ENCODE assay signal across 2 cellular contexts in genomic region chr15:62141643-62142588, GRCh38.
A peak's percentile ranks its signal among the peaks of the same experiment; 100 is the strongest.
TF ChIP-seq lines count a peak whose summit lies in the region.

No MANE protein-coding gene starts in this region.

TF ChIP-seq in HEK293, 187 proteins besides CTCF, POLR2A, EP300 and RAD21 (continues in another document):
- TF ChIP-seq ZNF830 (tag by site-specific recombination; IDR thresholded peaks at IDR 0.05; ENCODE audit: low read depth) (no peak), KLF7 (tag by site-specific recombination; IDR thresholded peaks at IDR 0.05; ENCODE audit: borderline replicate concordance) (no peak), ZNF701 (tag by site-specific recombination; IDR thresholded peaks at IDR 0.05) (no peak), ZBTB6 (tag by site-specific recombination; IDR thresholded peaks at IDR 0.05) (no peak), ZBTB7A (tag by site-specific recombination; IDR thresholded peaks at IDR 0.05; ENCODE audit: low read depth) (no peak), ZEB2 (tag by site-specific recombination; IDR thresholded peaks at IDR 0.05) (no peak), ZNF211 (tag by site-specific recombination; IDR thresholded peaks at IDR 0.05; ENCODE audit: low read depth) (no peak), ZNF558 (tag by site-specific recombination; IDR thresholded peaks at IDR 0.05) (no peak), PRDM6 (tag by site-specific recombination; IDR thresholded peaks at IDR 0.05) (peak; percentile 82), ZNF302 (tag by site-specific recombination; IDR thresholded peaks at IDR 0.05; ENCODE audit: low read depth) (no peak), ZNF560 (tag by site-specific recombination; IDR thresholded peaks at IDR 0.05; ENCODE audit: borderline replicate concordance) (no peak), KLF17 (tag by site-specific recombination; IDR thresholded peaks at IDR 0.05) (no peak)
- TF ChIP-seq, protein P1, sequence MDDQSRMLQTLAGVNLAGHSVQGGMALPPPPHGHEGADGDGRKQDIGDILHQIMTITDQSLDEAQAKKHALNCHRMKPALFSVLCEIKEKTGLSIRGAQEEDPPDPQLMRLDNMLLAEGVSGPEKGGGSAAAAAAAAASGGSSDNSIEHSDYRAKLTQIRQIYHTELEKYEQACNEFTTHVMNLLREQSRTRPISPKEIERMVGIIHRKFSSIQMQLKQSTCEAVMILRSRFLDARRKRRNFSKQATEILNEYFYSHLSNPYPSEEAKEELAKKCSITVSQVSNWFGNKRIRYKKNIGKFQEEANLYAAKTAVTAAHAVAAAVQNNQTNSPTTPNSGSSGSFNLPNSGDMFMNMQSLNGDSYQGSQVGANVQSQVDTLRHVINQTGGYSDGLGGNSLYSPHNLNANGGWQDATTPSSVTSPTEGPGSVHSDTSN (CRISPR knock-in tag; IDR thresholded peaks at IDR 0.05), result no peak
- TF ChIP-seq, protein P2, sequence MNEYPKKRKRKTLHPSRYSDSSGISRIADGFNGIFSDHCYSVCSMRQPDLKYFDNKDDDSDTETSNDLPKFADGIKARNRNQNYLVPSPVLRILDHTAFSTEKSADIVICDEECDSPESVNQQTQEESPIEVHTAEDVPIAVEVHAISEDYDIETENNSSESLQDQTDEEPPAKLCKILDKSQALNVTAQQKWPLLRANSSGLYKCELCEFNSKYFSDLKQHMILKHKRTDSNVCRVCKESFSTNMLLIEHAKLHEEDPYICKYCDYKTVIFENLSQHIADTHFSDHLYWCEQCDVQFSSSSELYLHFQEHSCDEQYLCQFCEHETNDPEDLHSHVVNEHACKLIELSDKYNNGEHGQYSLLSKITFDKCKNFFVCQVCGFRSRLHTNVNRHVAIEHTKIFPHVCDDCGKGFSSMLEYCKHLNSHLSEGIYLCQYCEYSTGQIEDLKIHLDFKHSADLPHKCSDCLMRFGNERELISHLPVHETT (tag by site-specific recombination; IDR thresholded peaks at IDR 0.05), result no peak
- TF ChIP-seq, protein P3, sequence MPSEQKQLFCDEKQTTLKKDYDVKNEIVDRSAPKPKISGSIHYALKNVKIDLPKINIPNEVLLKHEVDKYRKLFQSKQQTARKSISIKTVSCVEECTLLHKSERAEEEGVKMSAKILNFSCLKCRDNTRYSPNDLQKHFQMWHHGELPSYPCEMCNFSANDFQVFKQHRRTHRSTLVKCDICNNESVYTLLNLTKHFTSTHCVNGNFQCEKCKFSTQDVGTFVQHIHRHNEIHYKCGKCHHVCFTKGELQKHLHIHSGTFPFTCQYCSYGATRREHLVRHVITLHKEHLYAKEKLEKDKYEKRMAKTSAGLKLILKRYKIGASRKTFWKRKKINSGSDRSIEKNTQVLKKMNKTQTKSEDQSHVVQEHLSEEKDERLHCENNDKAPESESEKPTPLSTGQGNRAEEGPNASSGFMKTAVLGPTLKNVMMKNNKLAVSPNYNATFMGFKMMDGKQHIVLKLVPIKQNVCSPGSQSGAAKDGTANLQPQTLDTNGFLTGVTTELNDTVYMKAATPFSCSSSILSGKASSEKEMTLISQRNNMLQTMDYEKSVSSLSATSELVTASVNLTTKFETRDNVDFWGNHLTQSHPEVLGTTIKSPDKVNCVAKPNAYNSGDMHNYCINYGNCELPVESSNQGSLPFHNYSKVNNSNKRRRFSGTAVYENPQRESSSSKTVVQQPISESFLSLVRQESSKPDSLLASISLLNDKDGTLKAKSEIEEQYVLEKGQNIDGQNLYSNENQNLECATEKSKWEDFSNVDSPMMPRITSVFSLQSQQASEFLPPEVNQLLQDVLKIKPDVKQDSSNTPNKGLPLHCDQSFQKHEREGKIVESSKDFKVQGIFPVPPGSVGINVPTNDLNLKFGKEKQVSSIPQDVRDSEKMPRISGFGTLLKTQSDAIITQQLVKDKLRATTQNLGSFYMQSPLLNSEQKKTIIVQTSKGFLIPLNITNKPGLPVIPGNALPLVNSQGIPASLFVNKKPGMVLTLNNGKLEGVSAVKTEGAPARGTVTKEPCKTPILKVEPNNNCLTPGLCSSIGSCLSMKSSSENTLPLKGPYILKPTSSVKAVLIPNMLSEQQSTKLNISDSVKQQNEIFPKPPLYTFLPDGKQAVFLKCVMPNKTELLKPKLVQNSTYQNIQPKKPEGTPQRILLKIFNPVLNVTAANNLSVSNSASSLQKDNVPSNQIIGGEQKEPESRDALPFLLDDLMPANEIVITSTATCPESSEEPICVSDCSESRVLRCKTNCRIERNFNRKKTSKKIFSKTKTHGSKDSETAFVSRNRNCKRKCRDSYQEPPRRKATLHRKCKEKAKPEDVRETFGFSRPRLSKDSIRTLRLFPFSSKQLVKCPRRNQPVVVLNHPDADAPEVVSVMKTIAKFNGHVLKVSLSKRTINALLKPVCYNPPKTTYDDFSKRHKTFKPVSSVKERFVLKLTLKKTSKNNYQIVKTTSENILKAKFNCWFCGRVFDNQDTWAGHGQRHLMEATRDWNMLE (tag by site-specific recombination; conservative IDR thresholded peaks at IDR 0.05; ENCODE audit: low read depth), result no peak

TF ChIP-seq in H1, 55 proteins besides CTCF, POLR2A, EP300 and RAD21:
- no peak for TF ChIP-seq BCL11A (IDR thresholded peaks at IDR 0.05; ENCODE audit: low read depth in 2 of 2, low read length in 2 of 2)
- TF ChIP-seq, protein P4, sequence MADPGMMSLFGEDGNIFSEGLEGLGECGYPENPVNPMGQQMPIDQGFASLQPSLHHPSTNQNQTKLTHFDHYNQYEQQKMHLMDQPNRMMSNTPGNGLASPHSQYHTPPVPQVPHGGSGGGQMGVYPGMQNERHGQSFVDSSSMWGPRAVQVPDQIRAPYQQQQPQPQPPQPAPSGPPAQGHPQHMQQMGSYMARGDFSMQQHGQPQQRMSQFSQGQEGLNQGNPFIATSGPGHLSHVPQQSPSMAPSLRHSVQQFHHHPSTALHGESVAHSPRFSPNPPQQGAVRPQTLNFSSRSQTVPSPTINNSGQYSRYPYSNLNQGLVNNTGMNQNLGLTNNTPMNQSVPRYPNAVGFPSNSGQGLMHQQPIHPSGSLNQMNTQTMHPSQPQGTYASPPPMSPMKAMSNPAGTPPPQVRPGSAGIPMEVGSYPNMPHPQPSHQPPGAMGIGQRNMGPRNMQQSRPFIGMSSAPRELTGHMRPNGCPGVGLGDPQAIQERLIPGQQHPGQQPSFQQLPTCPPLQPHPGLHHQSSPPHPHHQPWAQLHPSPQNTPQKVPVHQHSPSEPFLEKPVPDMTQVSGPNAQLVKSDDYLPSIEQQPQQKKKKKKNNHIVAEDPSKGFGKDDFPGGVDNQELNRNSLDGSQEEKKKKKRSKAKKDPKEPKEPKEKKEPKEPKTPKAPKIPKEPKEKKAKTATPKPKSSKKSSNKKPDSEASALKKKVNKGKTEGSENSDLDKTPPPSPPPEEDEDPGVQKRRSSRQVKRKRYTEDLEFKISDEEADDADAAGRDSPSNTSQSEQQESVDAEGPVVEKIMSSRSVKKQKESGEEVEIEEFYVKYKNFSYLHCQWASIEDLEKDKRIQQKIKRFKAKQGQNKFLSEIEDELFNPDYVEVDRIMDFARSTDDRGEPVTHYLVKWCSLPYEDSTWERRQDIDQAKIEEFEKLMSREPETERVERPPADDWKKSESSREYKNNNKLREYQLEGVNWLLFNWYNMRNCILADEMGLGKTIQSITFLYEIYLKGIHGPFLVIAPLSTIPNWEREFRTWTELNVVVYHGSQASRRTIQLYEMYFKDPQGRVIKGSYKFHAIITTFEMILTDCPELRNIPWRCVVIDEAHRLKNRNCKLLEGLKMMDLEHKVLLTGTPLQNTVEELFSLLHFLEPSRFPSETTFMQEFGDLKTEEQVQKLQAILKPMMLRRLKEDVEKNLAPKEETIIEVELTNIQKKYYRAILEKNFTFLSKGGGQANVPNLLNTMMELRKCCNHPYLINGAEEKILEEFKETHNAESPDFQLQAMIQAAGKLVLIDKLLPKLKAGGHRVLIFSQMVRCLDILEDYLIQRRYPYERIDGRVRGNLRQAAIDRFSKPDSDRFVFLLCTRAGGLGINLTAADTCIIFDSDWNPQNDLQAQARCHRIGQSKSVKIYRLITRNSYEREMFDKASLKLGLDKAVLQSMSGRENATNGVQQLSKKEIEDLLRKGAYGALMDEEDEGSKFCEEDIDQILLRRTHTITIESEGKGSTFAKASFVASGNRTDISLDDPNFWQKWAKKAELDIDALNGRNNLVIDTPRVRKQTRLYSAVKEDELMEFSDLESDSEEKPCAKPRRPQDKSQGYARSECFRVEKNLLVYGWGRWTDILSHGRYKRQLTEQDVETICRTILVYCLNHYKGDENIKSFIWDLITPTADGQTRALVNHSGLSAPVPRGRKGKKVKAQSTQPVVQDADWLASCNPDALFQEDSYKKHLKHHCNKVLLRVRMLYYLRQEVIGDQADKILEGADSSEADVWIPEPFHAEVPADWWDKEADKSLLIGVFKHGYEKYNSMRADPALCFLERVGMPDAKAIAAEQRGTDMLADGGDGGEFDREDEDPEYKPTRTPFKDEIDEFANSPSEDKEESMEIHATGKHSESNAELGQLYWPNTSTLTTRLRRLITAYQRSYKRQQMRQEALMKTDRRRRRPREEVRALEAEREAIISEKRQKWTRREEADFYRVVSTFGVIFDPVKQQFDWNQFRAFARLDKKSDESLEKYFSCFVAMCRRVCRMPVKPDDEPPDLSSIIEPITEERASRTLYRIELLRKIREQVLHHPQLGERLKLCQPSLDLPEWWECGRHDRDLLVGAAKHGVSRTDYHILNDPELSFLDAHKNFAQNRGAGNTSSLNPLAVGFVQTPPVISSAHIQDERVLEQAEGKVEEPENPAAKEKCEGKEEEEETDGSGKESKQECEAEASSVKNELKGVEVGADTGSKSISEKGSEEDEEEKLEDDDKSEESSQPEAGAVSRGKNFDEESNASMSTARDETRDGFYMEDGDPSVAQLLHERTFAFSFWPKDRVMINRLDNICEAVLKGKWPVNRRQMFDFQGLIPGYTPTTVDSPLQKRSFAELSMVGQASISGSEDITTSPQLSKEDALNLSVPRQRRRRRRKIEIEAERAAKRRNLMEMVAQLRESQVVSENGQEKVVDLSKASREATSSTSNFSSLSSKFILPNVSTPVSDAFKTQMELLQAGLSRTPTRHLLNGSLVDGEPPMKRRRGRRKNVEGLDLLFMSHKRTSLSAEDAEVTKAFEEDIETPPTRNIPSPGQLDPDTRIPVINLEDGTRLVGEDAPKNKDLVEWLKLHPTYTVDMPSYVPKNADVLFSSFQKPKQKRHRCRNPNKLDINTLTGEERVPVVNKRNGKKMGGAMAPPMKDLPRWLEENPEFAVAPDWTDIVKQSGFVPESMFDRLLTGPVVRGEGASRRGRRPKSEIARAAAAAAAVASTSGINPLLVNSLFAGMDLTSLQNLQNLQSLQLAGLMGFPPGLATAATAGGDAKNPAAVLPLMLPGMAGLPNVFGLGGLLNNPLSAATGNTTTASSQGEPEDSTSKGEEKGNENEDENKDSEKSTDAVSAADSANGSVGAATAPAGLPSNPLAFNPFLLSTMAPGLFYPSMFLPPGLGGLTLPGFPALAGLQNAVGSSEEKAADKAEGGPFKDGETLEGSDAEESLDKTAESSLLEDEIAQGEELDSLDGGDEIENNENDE (IDR thresholded peaks at IDR 0.05; ENCODE audit: insufficient replicate concordance, low read length), result no peak
- TF ChIP-seq SP2 (IDR thresholded peaks at IDR 0.05; ENCODE audit: low read length), result no peak
- no peak for TF ChIP-seq SUZ12 (IDR thresholded peaks at IDR 0.05; ENCODE audit: low read length)
- TF ChIP-seq GTF2F1 (IDR thresholded peaks at IDR 0.05; ENCODE audit: borderline replicate concordance, low read depth, low read length), result no peak
- TF ChIP-seq, protein P5, sequence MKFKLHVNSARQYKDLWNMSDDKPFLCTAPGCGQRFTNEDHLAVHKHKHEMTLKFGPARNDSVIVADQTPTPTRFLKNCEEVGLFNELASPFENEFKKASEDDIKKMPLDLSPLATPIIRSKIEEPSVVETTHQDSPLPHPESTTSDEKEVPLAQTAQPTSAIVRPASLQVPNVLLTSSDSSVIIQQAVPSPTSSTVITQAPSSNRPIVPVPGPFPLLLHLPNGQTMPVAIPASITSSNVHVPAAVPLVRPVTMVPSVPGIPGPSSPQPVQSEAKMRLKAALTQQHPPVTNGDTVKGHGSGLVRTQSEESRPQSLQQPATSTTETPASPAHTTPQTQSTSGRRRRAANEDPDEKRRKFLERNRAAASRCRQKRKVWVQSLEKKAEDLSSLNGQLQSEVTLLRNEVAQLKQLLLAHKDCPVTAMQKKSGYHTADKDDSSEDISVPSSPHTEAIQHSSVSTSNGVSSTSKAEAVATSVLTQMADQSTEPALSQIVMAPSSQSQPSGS (IDR thresholded peaks at IDR 0.05; ENCODE audit: low read length), result no peak
- TF ChIP-seq PHF8 (conservative IDR thresholded peaks at IDR 0.05; ENCODE audit: low read depth, low read length), result no peak
- TF ChIP-seq FOSL1 (IDR thresholded peaks at IDR 0.05; ENCODE audit: insufficient read depth, low read depth, low read length), result no peak
- TF ChIP-seq MAFK (IDR thresholded peaks at IDR 0.05; ENCODE audit: low read depth, low read length), result no peak
- TF ChIP-seq TEAD4 (IDR thresholded peaks at IDR 0.05; ENCODE audit: low read depth, low read length), result no peak
- TF ChIP-seq ZNF274 (IDR thresholded peaks at IDR 0.05; ENCODE audit: borderline replicate concordance, extremely low read depth, low read length), result no peak
- TF ChIP-seq HDAC2 (IDR thresholded peaks at IDR 0.05; ENCODE audit: borderline replicate concordance in 1 of 2, low read depth in 2 of 2, low read length in 2 of 2), result no peak
- TF ChIP-seq CBX8 (IDR thresholded peaks at IDR 0.05; ENCODE audit: borderline replicate concordance, low read depth, low read length), result no peak
- no peak for TF ChIP-seq CHD2 (IDR thresholded peaks at IDR 0.05; ENCODE audit: low read length)
